22 cellular contexts compared by ENCODE assay signal in the genomic region with DNA sequence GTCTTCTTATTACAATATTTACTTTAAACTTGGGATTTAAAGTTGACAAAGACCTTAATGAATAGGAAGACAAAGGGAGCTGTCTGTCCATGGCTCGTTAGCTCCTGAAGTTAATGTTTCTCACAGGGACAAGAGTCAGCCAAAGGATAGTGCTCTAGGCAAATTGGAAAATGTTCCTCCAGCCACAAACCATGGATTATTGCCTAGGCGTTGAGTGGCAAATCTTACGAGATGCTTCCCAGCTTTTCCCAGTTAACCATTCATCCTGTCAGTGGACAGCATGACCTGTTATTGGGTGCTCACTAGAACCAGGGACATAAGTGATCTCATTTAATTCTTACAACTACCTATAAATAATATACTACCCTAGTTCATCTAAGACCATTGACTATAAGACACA.
"Had no signal": no experiment of that assay in that cellular context is flagged by ENCODE, and none has a peak within 500 bp of the region (broad histone marks: within the 10 kb centered on the region; RNA-seq: fewer than 3 reads in every experiment).

No MANE protein-coding gene starts in this region.

- DNase-seq: activated CD4-positive, alpha-beta memory T cell treated with anti-CD3 and anti-CD28 coated beads, Interleukin-2, amount 10 ng/mL, durations not matched to agents 7 days and 5 days; activated CD4-positive, alpha-beta T cell treated with anti-CD3 and anti-CD28 coated beads for 4 hours; activated CD8-positive, alpha-beta memory T cell treated with anti-CD3 and anti-CD28 coated beads, Interleukin-2, amount 10 ng/mL, durations not matched to agents 7 days and 5 days; activated naive CD4-positive, alpha-beta T cell; anterior cingulate cortex; cortex of kidney; heart left ventricle; immature natural killer cell; mesendoderm; naive thymus-derived CD8-positive, alpha-beta T cell; retina; spleen; stimulated activated CD4-positive, alpha-beta T cell treated with anti-CD3 and anti-CD28 coated beads, Interleukin-4, amount 100 ng/mL, for 4 hours; T-cell; testis had no signal

- H3K27me3 ChIP-seq: gastroesophageal sphincter, heart left ventricle, neutrophil, spleen, testis, upper lobe of left lung had no signal

- H3K36me3 Mint-ChIP-seq: immature natural killer cell; stimulated activated memory B cell treated with anti-CD40 and anti-IgM and Interleukin-4, amounts not matched to agents 10 μg/mL and 1 μg/mL and 100 μg/mL, for 72 hours; T-cell; WTC11 had no signal

- H2AFZ ChIP-seq: parathyroid adenoma had no signal

- H3K9me3 Mint-ChIP-seq: activated CD4-positive, alpha-beta memory T cell treated with anti-CD3 and anti-CD28 coated beads, Interleukin-2, amount 10 ng/mL, durations not matched to agents 7 days and 5 days; immature natural killer cell; naive thymus-derived CD8-positive, alpha-beta T cell; stimulated activated memory B cell treated with anti-CD40 and anti-IgM and Interleukin-4, amounts not matched to agents 10 μg/mL and 1 μg/mL and 100 μg/mL, for 72 hours; T-cell; WTC11 had no signal

- H3K9me3 ChIP-seq: gastroesophageal sphincter, heart left ventricle, neutrophil, spleen, testis, upper lobe of left lung had no signal

- H3K27me3 Mint-ChIP-seq: activated CD4-positive, alpha-beta memory T cell treated with anti-CD3 and anti-CD28 coated beads, Interleukin-2, amount 10 ng/mL, durations not matched to agents 7 days and 5 days; naive thymus-derived CD8-positive, alpha-beta T cell; stimulated activated memory B cell treated with anti-CD40 and anti-IgM and Interleukin-4, amounts not matched to agents 10 μg/mL and 1 μg/mL and 100 μg/mL, for 72 hours; T-cell had no signal

- H3K27ac ChIP-seq: gastroesophageal sphincter, parathyroid adenoma, testis, upper lobe of left lung had no signal

- H3K4me3 Mint-ChIP-seq: activated CD4-positive, alpha-beta memory T cell treated with anti-CD3 and anti-CD28 coated beads, Interleukin-2, amount 10 ng/mL, durations not matched to agents 7 days and 5 days; activated CD8-positive, alpha-beta memory T cell treated with anti-CD3 and anti-CD28 coated beads, Interleukin-2, amount 10 ng/mL, durations not matched to agents 7 days and 5 days; naive thymus-derived CD8-positive, alpha-beta T cell; stimulated activated memory B cell treated with anti-CD40 and anti-IgM and Interleukin-4, amounts not matched to agents 10 μg/mL and 1 μg/mL and 100 μg/mL, for 72 hours; T-cell; WTC11 had no signal

- H3K27ac Mint-ChIP-seq: activated CD4-positive, alpha-beta memory T cell treated with anti-CD3 and anti-CD28 coated beads, Interleukin-2, amount 10 ng/mL, durations not matched to agents 7 days and 5 days; activated CD8-positive, alpha-beta memory T cell treated with anti-CD3 and anti-CD28 coated beads, Interleukin-2, amount 10 ng/mL, durations not matched to agents 7 days and 5 days; immature natural killer cell; stimulated activated memory B cell treated with anti-CD40 and anti-IgM and Interleukin-4, amounts not matched to agents 10 μg/mL and 1 μg/mL and 100 μg/mL, for 72 hours; T-cell; WTC11 had no signal

- H3K36me3 ChIP-seq: gastroesophageal sphincter, heart left ventricle, neutrophil, spleen, upper lobe of left lung had no signal

- H3K9ac ChIP-seq: parathyroid adenoma had no signal

- H3K4me3 ChIP-seq: gastroesophageal sphincter, heart left ventricle, spleen, testis, upper lobe of left lung had no signal

- ATAC-seq: activated CD8-positive, alpha-beta memory T cell treated with anti-CD3 and anti-CD28 coated beads, Interleukin-2, amount 10 ng/mL, durations not matched to agents 7 days and 5 days; esophagus mucosa; gastroesophageal sphincter; heart left ventricle; naive thymus-derived CD8-positive, alpha-beta T cell; stimulated activated memory B cell treated with anti-CD40 and anti-IgM and Interleukin-4, amounts not matched to agents 10 μg/mL and 1 μg/mL and 100 μg/mL, for 72 hours; T-cell; WTC11 had no signal
